ENCODE assay signal across 9 cellular contexts in genomic region chrX:119755981-119756533, GRCh38.
DNase-seq lines count a peak whose midpoint lies in the region; ATAC-seq and TF ChIP-seq lines count a peak whose summit lies in the region.
"Had no signal": no experiment of that assay in that cellular context is flagged by ENCODE, and none has a peak within 500 bp of the region (broad histone marks: within the 10 kb centered on the region; RNA-seq: fewer than 3 reads in every experiment).

No MANE protein-coding gene starts in this region.

- peak overlapping the region; percentile 81 for H3K4me2 ChIP-seq in SU-DHL-6 (ENCODE audit: low read depth, low read length, poor library complexity, severe bottlenecking)

- peaks cover 36% of the 10 kb centered on the region for H3F3A ChIP-seq in SU-DHL-6 (ENCODE audit: insufficient read depth)

- no peaks in the 10 kb centered on the region for H3K27me3 ChIP-seq in SU-DHL-6 (ENCODE audit: low read length)

- no peaks in the 10 kb centered on the region for H3K36me3 ChIP-seq in SU-DHL-6 (ENCODE audit: low read length)

- H3K9ac ChIP-seq in SU-DHL-6 (ENCODE audit: low read length): peak overlapping the region; percentile 54

- no peaks in the 10 kb centered on the region for H3K9me2 ChIP-seq in SU-DHL-6 (replicated peaks; ENCODE audit: insufficient read depth, low read length)

- peak overlapping the region; percentile 45 for H3K4me3 ChIP-seq in SU-DHL-6 (ENCODE audit: insufficient read depth, low read length, poor library complexity, severe bottlenecking)

- H3K9me3 ChIP-seq in SU-DHL-6 (ENCODE audit: insufficient read depth, low read length): no peaks in the 10 kb centered on the region

- H2AFZ ChIP-seq in SU-DHL-6 (ENCODE audit: low read depth, low read length, severe bottlenecking): no peak overlapping the region

- no peaks in the 10 kb centered on the region for H3K79me2 ChIP-seq in SU-DHL-6 (ENCODE audit: insufficient read depth, low read length)

- DNase-seq in effector CD4-positive, alpha-beta T cell: peak; percentile 22
- DNase-seq in stimulated activated naive CD4-positive, alpha-beta T cell treated with Interleukin-2 at 50 U/mL for 16 hours (lab: John Stamatoyannopoulos, UW): peak; percentile 28
- DNase-seq in NCI-H2107 (lab: John Stamatoyannopoulos, UW) (no peak), epidermal melanocyte (ENCODE audit: insufficient read length, low spot score) (no peak), NCI-H187 (lab: John Stamatoyannopoulos, UW) (no peak)

- H4K20me1 ChIP-seq in SU-DHL-6 (ENCODE audit: low read depth, low read length): no peaks in the 10 kb centered on the region

- ATAC-seq in GM18909 (IDR thresholded peaks at IDR 0.05; ENCODE audit: poor library complexity, unreplicated experiment): peak; percentile 81
- peak; percentile 54 for ATAC-seq in HG03039 (IDR thresholded peaks at IDR 0.05; ENCODE audit: unreplicated experiment)
- ATAC-seq: Panc1 had no signal

- TF ChIP-seq CTCF in SU-DHL-6 (IDR thresholded peaks at IDR 0.05; ENCODE audit: insufficient read depth, low read length, poor library complexity, severe bottlenecking): no peak

- peak overlapping the region; percentile 100 for H3K27ac ChIP-seq in SU-DHL-6 (ENCODE audit: low read depth, low read length)

Comparison
In these comparisons a context has a peak if more than half of its experiments do, and no peak if none do; other contexts are left out.
1. DNase-seq: peak in effector CD4-positive, alpha-beta T cell (single experiment) and stimulated activated naive CD4-positive, alpha-beta T cell treated with Interleukin-2 at 50 U/mL for 16 hours (single experiment); none in NCI-H2107 (single experiment), epidermal melanocyte (single experiment) and NCI-H187 (0 of 2).